In the genomic region with DNA sequence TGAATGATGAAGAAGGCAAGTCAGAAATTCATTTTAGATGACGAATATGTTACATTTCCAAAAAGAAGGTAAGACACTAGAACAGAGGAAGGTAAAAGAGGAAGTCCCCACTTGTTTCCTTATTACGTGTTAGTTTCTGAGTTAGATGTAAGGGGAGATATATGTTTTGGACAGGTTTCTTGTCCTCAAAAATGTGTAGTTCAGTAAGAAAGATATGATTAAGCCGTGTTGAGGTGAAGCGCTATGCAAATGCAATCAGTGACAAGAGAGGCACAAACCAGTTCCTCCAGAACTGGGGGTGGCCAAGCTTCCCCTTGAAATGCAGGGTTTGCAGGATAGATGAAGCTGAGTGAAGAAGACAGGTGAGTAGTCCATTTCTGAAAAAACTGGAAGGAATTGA, we compare ENCODE assay signal across 9 cellular contexts.
DNase-seq lines count a peak whose midpoint lies in the region; ATAC-seq lines count a peak whose summit lies in the region.
"Had no signal": no experiment of that assay in that cellular context is flagged by ENCODE, and none has a peak within 500 bp of the region (broad histone marks: within the 10 kb centered on the region; RNA-seq: fewer than 3 reads in every experiment).

No MANE protein-coding gene starts in this region.

- peaks cover 31% of the 10 kb centered on the region for H3K4me1 Mint-ChIP-seq in T-helper 2 cell treated with Interferon-gamma antibody and Interleukin-4, amounts not matched to agents 5 μg/mL and 100 μg/mL, for 36 hours (ENCODE audit: low read depth)

- ATAC-seq in HG03159 (IDR thresholded peaks at IDR 0.05; ENCODE audit: unreplicated experiment) = peak; percentile 73
- ATAC-seq: A549 had no signal

- peaks cover 2% of the 10 kb centered on the region for H3K36me3 Mint-ChIP-seq in T-helper 2 cell treated with Interferon-gamma antibody and Interleukin-4, amounts not matched to agents 5 μg/mL and 100 μg/mL, for 36 hours (ENCODE audit: low read depth)

- H3K4me3 Mint-ChIP-seq in T-helper 2 cell treated with Interferon-gamma antibody and Interleukin-4, amounts not matched to agents 5 μg/mL and 100 μg/mL, for 36 hours = peak overlapping the region; percentile 67

- peak overlapping the region; percentile 85 for H3K27ac Mint-ChIP-seq in T-helper 2 cell treated with Interferon-gamma antibody and Interleukin-4, amounts not matched to agents 5 μg/mL and 100 μg/mL, for 36 hours

- H3K27me3 Mint-ChIP-seq in T-helper 2 cell treated with Interferon-gamma antibody and Interleukin-4, amounts not matched to agents 5 μg/mL and 100 μg/mL, for 36 hours (ENCODE audit: low read depth) = no peaks in the 10 kb centered on the region

- DNase-seq in activated CD4-positive, alpha-beta T cell treated with anti-CD3 and anti-CD28 coated beads for 48 hours = peak; percentile 62
- DNase-seq in activated CD4-positive, alpha-beta T cell treated with anti-CD3 and anti-CD28 coated beads, Interleukin-2, amount 50 U/mL, for 4 hours = no peak
- no peak for DNase-seq in T-helper 2 cell treated with Interferon-gamma antibody and Interleukin-4, amounts not matched to agents 5 μg/mL and 100 μg/mL, for 36 hours (ENCODE audit: low spot score)
- DNase-seq in stimulated activated CD4-positive, alpha-beta T cell treated with anti-CD3 and anti-CD28 coated beads, Interleukin-4, amount 100 ng/mL, for 24 hours = peak; percentile 63
- DNase-seq in superior temporal gyrus (ENCODE audit: extremely low spot score) (no peak), NCI-H2227 (lab: John Stamatoyannopoulos, UW; ENCODE audit: unreplicated experiment) (no peak), NCI-H128 (lab: John Stamatoyannopoulos, UW; ENCODE audit: unreplicated experiment) (no peak)

- H3K9me3 Mint-ChIP-seq in T-helper 2 cell treated with Interferon-gamma antibody and Interleukin-4, amounts not matched to agents 5 μg/mL and 100 μg/mL, for 36 hours = peaks cover 13% of the 10 kb centered on the region

Comparison
In these comparisons a context has a peak if more than half of its experiments do, and no peak if none do; other contexts are left out.
1. DNase-seq: peak in activated CD4-positive, alpha-beta T cell treated with anti-CD3 and anti-CD28 coated beads for 48 hours (single experiment) and stimulated activated CD4-positive, alpha-beta T cell treated with anti-CD3 and anti-CD28 coated beads, Interleukin-4, amount 100 ng/mL, for 24 hours (single experiment); none in activated CD4-positive, alpha-beta T cell treated with anti-CD3 and anti-CD28 coated beads, Interleukin-2, amount 50 U/mL, for 4 hours (0 of 2), T-helper 2 cell treated with Interferon-gamma antibody and Interleukin-4, amounts not matched to agents 5 μg/mL and 100 μg/mL, for 36 hours (single experiment), superior temporal gyrus (single experiment), NCI-H2227 (single experiment) and NCI-H128 (single experiment).